ENCODE assay signal across 22 cellular contexts in the genomic region with DNA sequence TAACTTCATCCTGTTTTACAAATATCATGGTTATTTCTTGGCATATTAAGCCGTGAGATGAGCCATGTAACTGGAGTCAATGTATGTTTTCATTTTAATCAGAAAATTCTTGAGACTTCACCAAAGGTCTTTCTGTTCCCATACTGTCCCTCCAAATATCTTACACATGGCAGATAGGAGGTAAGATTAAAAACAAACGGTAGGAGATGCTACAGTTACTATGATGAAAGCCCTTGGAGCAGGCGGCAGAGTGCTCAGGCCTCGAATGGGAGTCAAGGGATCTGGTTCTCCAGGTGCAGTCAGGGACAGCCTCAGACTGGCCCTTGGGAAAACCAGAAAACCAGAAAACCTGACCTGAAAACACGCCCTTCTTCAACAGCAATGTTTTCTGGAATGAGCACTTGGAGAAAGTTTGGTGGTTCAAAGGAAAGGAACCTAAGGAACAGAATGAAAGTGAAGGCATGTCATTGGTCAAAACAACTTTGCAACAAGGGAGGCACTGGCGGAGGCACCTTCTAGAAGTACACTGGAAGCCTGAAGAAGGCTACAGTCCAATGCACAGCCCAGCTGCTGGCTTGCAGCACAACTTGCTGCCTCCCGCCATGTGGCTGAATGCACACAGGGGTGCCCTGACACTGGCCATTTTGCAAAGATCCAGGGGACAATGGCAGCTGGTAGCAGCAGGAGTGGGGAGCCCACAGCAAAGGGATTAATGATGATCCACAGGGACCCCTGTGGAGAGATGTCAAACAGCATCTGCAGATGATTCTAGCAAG. TPM values are rescaled to one million over a fixed set of nuclear protein-coding genes. Genes with fewer than 3 reads are reported as not detected.
DNase-seq lines count a peak whose midpoint lies in the region; ATAC-seq and TF ChIP-seq lines count a peak whose summit lies in the region.
"Had no signal": no experiment of that assay in that cellular context is flagged by ENCODE, and none has a peak within 500 bp of the region (broad histone marks: within the 10 kb centered on the region; RNA-seq: fewer than 3 reads in every experiment).

No MANE protein-coding gene starts in this region.

- intact Hi-C loops in PC-3 (cut with micrococcal nuclease): loop anchor here (2.0 kb wide), 1 partner anchor 529 kb away; no protein-coding TSS in a partner anchor
- intact Hi-C loops in gastrocnemius medialis (cut with DNase I; ENCODE audit: low total_unique reads): loop anchor here (5.0 kb wide), 2 partner anchors 464 to 529 kb away; no protein-coding TSS in a partner anchor

- peak overlapping the region; percentile 51 for H3K9ac ChIP-seq in MM.1S (ENCODE audit: low read length)
- no peak overlapping the region for H3K9ac ChIP-seq in PC-3 (ENCODE audit: low read length)
- H3K9ac ChIP-seq: BLaER1, GM23248 had no signal

- DNase-seq in NCI-H748 (lab: John Stamatoyannopoulos, UW; ENCODE audit: unreplicated experiment) (peak; percentile 14), NCI-H748 treated with DMSO at 0.1 percent for 48 hours (lab: John Stamatoyannopoulos, UW) (no peak), MM.1S (no peak), PC-3 (peak; percentile 4), gastrocnemius medialis (no peak), DMS153 treated with DMSO at 0.1 percent for 48 hours (lab: John Stamatoyannopoulos, UW; ENCODE audit: unreplicated experiment) (no peak), SW480 (ENCODE audit: low spot score) (no peak)
- DNase-seq: CD4-positive, CD25-positive, alpha-beta regulatory T cell; DMS53; GM23248; H7; HFFc6; MG63; NCI-H1048; NCI-H187; NCI-H510A; OCI-M1; SIG-M5; T-helper 9 cell had no signal

- ATAC-seq in PC-3 (no peak), gastrocnemius medialis (no peak), GM19035 (IDR thresholded peaks at IDR 0.05; ENCODE audit: unreplicated experiment) (no peak)

- H4K20me1 ChIP-seq in MM.1S (ENCODE audit: insufficient read depth, low read length): no peaks in the 10 kb centered on the region
- no peaks in the 10 kb centered on the region for H4K20me1 ChIP-seq in PC-3 (ENCODE audit: low read length)
- H4K20me1 ChIP-seq: BLaER1 had no signal

- H3K9me3 ChIP-seq in MM.1S (replicated peaks; ENCODE audit: insufficient read depth, low read length) (no peaks in the 10 kb centered on the region), PC-3 (ENCODE audit: low read length) (no peaks in the 10 kb centered on the region), gastrocnemius medialis (no peaks in the 10 kb centered on the region)
- H3K9me3 ChIP-seq: BLaER1, MG63 had no signal

- no peaks in the 10 kb centered on the region for H3K36me3 ChIP-seq in MM.1S (replicated peaks; ENCODE audit: insufficient read depth, low read length)
- H3K36me3 ChIP-seq in PC-3 (ENCODE audit: low read depth, low read length): no peaks in the 10 kb centered on the region
- H3K36me3 ChIP-seq in gastrocnemius medialis: no peaks in the 10 kb centered on the region
- H3K36me3 ChIP-seq: BLaER1, MG63 had no signal

- H3K4me1 ChIP-seq in MM.1S (ENCODE audit: low read length) (peaks cover 53% of the 10 kb centered on the region), PC-3 (ENCODE audit: insufficient read depth, low read length) (0 out of 2 replicates have a peak, but pooled peaks cover 4% of the 10 kb centered on the region), gastrocnemius medialis (peaks cover 26 to 29% of the 10 kb centered on the region in 2 donors)

- peaks cover 31% of the 10 kb centered on the region for H3K79me2 ChIP-seq in MM.1S (ENCODE audit: low read length)
- H3K79me2 ChIP-seq in PC-3 (ENCODE audit: low read length): no peaks in the 10 kb centered on the region

- H3K27ac ChIP-seq in MM.1S (ENCODE audit: low read length) (peak overlapping the region; percentile 90), PC-3 (ENCODE audit: low read length) (no peak overlapping the region), gastrocnemius medialis (peak overlapping the region; percentile 5 to 86 (median 75))
- H3K27ac ChIP-seq: BLaER1, GM23248, SK-N-MC had no signal

- H3F3A ChIP-seq in MM.1S (ENCODE audit: insufficient read depth, low read length) (peaks cover 29% of the 10 kb centered on the region), PC-3 (ENCODE audit: low read length, unreplicated experiment) (no peaks in the 10 kb centered on the region)

- H3K27me3 ChIP-seq in MM.1S (replicated peaks; ENCODE audit: insufficient read depth, low read length): no peaks in the 10 kb centered on the region
- no peaks in the 10 kb centered on the region for H3K27me3 ChIP-seq in PC-3 (ENCODE audit: low read length)
- H3K27me3 ChIP-seq in gastrocnemius medialis: no peaks in the 10 kb centered on the region
- H3K27me3 ChIP-seq: BLaER1, MG63 had no signal

- TF ChIP-seq CTCF in MM.1S (IDR thresholded peaks at IDR 0.05; ENCODE audit: low read length) (no peak), PC-3 (conservative IDR thresholded peaks at IDR 0.05; ENCODE audit: low read depth, low read length) (no peak), gastrocnemius medialis (IDR thresholded peaks at IDR 0.05 in 4 of 5, conservative IDR thresholded peaks at IDR 0.05 in 1 of 5) (no peak)

- H3K4me2 ChIP-seq in MM.1S (ENCODE audit: low read depth, low read length) (peak overlapping the region; percentile 70), PC-3 (ENCODE audit: low read length) (no peak overlapping the region)

- H3K4me3 ChIP-seq in MM.1S (ENCODE audit: low read length) (peak overlapping the region; percentile 25; the same call in 1 of the 2 replicates), PC-3 (ENCODE audit: low read length) (no peak overlapping the region), gastrocnemius medialis (no peak overlapping the region)
- H3K4me3 ChIP-seq: BLaER1, GM23248, MG63, SK-N-MC had no signal

- H3K9me2 ChIP-seq in MM.1S (replicated peaks; ENCODE audit: insufficient read depth, low read length): no peaks in the 10 kb centered on the region
- H3K9me2 ChIP-seq in PC-3 (replicated peaks; ENCODE audit: low read length): no peaks in the 10 kb centered on the region

- H2AFZ ChIP-seq in MM.1S (ENCODE audit: low read length) (peak overlapping the region; percentile 32), PC-3 (ENCODE audit: low read length) (no peak overlapping the region)
- H2AFZ ChIP-seq: GM23248 had no signal

- CTCF ChIA-PET in PC-3 (lab: Charles Lee): interaction anchor here (2.6 kb wide), 1 partner anchor 350 kb away, joined by 20 read pairs; no protein-coding TSS in a partner anchor

- POLR2A ChIA-PET in PC-3 (lab: Charles Lee; ENCODE audit: unreplicated experiment): no interaction called here

- in situ Hi-C loops in gastrocnemius medialis (cut with MboI; ENCODE audit: low sequenced_read_pairs in 4 of 4): loop anchor here (5.0 to 10.0 kb wide), 9 partner anchors 234 to 531 kb away; no protein-coding TSS in a partner anchor

- no peak for TF ChIP-seq POLR2A in gastrocnemius medialis (IDR thresholded peaks at IDR 0.05)

- no TSS peak for BruUV-seq in PC-3 (replicated peaks; lab: Mats Ljungman, UMichigan)

RNA-seq across cellular contexts. Expression of a gene that starts 17.4 kb away (rescaled TPM):
- 12.8 and 19.9 TPM in 2 replicates for total RNA-seq in PC-3 (2014; rRNA removed)
- total RNA-seq in gastrocnemius medialis: 100 to 1,000 TPM; 111 to 293 (median 183) TPM

Comparison
In these comparisons a context has a peak if more than half of its experiments do, and no peak if none do; other contexts are left out.
1. DNase-seq: peak in NCI-H748 (single experiment) and PC-3 (single experiment); none in NCI-H748 treated with DMSO at 0.1 percent for 48 hours (single experiment), MM.1S (single experiment), gastrocnemius medialis (0 of 2), DMS153 treated with DMSO at 0.1 percent for 48 hours (single experiment) and SW480 (single experiment).